33 cellular contexts compared by ENCODE assay signal in the genomic region with DNA sequence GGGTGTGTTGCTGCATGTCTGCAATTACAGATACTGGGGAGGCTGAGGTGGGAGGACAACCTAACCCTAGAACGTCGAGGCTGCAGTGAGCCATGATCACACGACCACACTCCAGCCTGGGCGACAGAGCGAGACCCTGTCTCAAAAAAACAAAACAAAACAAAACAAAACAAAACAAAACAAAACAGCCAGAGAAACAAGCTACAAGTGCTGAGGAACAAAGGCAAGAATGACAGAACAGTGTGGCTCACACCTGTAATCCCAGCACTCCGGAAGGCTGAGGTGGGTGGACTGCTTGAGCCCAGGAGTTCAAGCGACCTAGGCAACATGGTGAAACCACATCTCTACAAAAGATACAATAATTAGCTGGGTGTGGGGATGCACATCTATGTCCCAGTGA. TPM values are rescaled to one million over a fixed set of nuclear protein-coding genes. Genes with fewer than 3 reads are reported as not detected.
DNase-seq lines count a peak whose midpoint lies in the region; ATAC-seq, FAIRE-seq and TF ChIP-seq lines count a peak whose summit lies in the region.
"Had no signal": no experiment of that assay in that cellular context is flagged by ENCODE, and none has a peak within 500 bp of the region (broad histone marks: within the 10 kb centered on the region; RNA-seq: fewer than 3 reads in every experiment).

No MANE protein-coding gene starts in this region.

- no peak overlapping the region for H3K27ac ChIP-seq in HepG2 (ENCODE audit: extremely low read length, insufficient read depth, low read length)
- no peak overlapping the region for H3K27ac ChIP-seq in right lobe of liver
- H3K27ac ChIP-seq: 22Rv1; A549; BLaER1; BLaER1 treated with 17β-estradiol and CSF1 and Interleukin-3, amounts not matched to agents 10 nM and 100 nM; C4-2B had no signal

- no peak overlapping the region for H3K9ac ChIP-seq in HepG2 (ENCODE audit: insufficient read depth, low read depth, low read length)
- H3K9ac ChIP-seq: BLaER1; BLaER1 treated with 17β-estradiol and CSF1 and Interleukin-3, amounts not matched to agents 10 nM and 100 nM had no signal

- H3K79me2 ChIP-seq in HepG2 (ENCODE audit: insufficient read depth, low read length) = no peaks in the 10 kb centered on the region

- in situ Hi-C loops in HepG2 (cut with HindIII; ENCODE audit: extremely low pct_ligation_motif_present, low pct_unique_long_range_greater_than_20kb) = no loop called here

- no peak for TF ChIP-seq EP300 in HepG2 (IDR thresholded peaks at IDR 0.05; ENCODE audit: low read depth in 2 of 2, low read length in 2 of 2)
- no peak for TF ChIP-seq EP300 in HepG2 (CRISPR knock-in tag; IDR thresholded peaks at IDR 0.05; ENCODE audit: borderline replicate concordance)

- no peaks in the 10 kb centered on the region for H3K4me1 ChIP-seq in HepG2 (ENCODE audit: insufficient read depth, low read length)
- H3K4me1 ChIP-seq in right lobe of liver = no peaks in the 10 kb centered on the region
- H3K4me1 ChIP-seq: A549; BE2C; BLaER1; BLaER1 treated with 17β-estradiol and CSF1 and Interleukin-3, amounts not matched to agents 10 nM and 100 nM; Caco-2 had no signal

- peak; percentile 4 for DNase-seq in activated CD8-positive, alpha-beta memory T cell treated with anti-CD3 and anti-CD28 coated beads for 24 hours
- DNase-seq in activated CD8-positive, alpha-beta memory T cell treated with anti-CD3 and anti-CD28 coated beads, Interleukin-2, amount 50 U/mL, for 4 hours = no peak
- no peak for DNase-seq in HepG2 (ENCODE audit: low spot score)
- no peak for DNase-seq in right lobe of liver
- DNase-seq in mesenteric fat pad (ENCODE audit: low spot score) = peak; percentile 28
- DNase-seq in retina = no peak
- DNase-seq: 8988T; ACHN; AML-193; BE2C; C1 segment of cervical spinal cord; Caco-2; Calu3; CD4-positive, alpha-beta memory T cell; CD4-positive, alpha-beta T cell; CD4-positive, CD25-positive, alpha-beta regulatory T cell; CD8-positive, alpha-beta memory T cell; CD8-positive, alpha-beta T cell; COR-L47; DMS 273 treated with DMSO at 0.1 percent for 48 hours; DMS153; DMS53; DMS79; DMS79 treated with DMSO at 0.1 percent for 48 hours; DND-41; EL had no signal

- CTCF ChIA-PET in HepG2 (lab: Yijun Ruan, JAX; ENCODE audit: low intra/inter-chr PET ratio, low total read pairs) = no interaction called here

- 97% methylated on average over 7 of the region's 7 CpGs for WGBS in HepG2 (ENCODE audit: low lambda C conversion rate)
- 95% methylated on average over 6 of the region's 7 CpGs for WGBS in right lobe of liver (ENCODE audit: insufficient coverage, low coverage, low lambda C conversion rate, missing lambda C conversion rate)

- no peak for TF ChIP-seq RAD21 in HepG2 (CRISPR knock-in tag; IDR thresholded peaks at IDR 0.05)

- H3K4me3 ChIP-seq in HepG2 (replicated peaks in 1 of 3; ENCODE audit: insufficient read depth in 1 of 3, low read depth in 2 of 3, low read length in 3 of 3) (no peak overlapping the region), right lobe of liver (no peak overlapping the region)
- H3K4me3 ChIP-seq: A549; BLaER1; BLaER1 treated with 17β-estradiol and CSF1 and Interleukin-3, amounts not matched to agents 10 nM and 100 nM had no signal

- H3K36me3 ChIP-seq in HepG2 (replicated peaks in 1 of 2; ENCODE audit: control insufficient read depth in 1 of 2, insufficient read depth in 2 of 2, low read length in 2 of 2) = peaks cover 2 to 6% of the 10 kb centered on the region in 2 experiments; a peak in 2 of 5 replicates
- no peaks in the 10 kb centered on the region for H3K36me3 ChIP-seq in right lobe of liver
- H3K36me3 ChIP-seq: BE2C had no signal

- FAIRE-seq in HepG2 (lab: Jason Lieb, UNC) = no peak
- FAIRE-seq: A204.1, A549, D721Med had no signal

- POLR2A ChIA-PET in HepG2 (lab: Yijun Ruan, JAX) = no interaction called here

- H3K27me3 ChIP-seq in HepG2 (ENCODE audit: control insufficient read depth in 1 of 2, insufficient read depth in 2 of 2, low read length in 2 of 2) = no peaks in the 10 kb centered on the region
- H3K27me3 ChIP-seq in right lobe of liver = no peaks in the 10 kb centered on the region
- H3K27me3 ChIP-seq: BE2C; BLaER1; BLaER1 treated with 17β-estradiol and CSF1 and Interleukin-3, amounts not matched to agents 10 nM and 100 nM had no signal

- no peak overlapping the region for H3K4me2 ChIP-seq in HepG2 (ENCODE audit: low read depth, low read length)
- H3K4me2 ChIP-seq: A549; BLaER1; BLaER1 treated with 17β-estradiol and CSF1 and Interleukin-3, amounts not matched to agents 10 nM and 100 nM had no signal

- ATAC-seq in HepG2 = no peak; the same call in 2 of the 3 replicates
- no peak for ATAC-seq in right lobe of liver
- ATAC-seq: A549; CD8-positive, alpha-beta T cell had no signal

- intact Hi-C loops in HepG2 (cut with micrococcal nuclease; ENCODE audit: unreplicated experiment) = no loop called here
- intact Hi-C loops in right lobe of liver (cut with DNase I) = no loop called here

- H4K20me1 ChIP-seq in HepG2 (ENCODE audit: insufficient read depth, low read length) = no peaks in the 10 kb centered on the region
- H4K20me1 ChIP-seq: BLaER1; BLaER1 treated with 17β-estradiol and CSF1 and Interleukin-3, amounts not matched to agents 10 nM and 100 nM had no signal

- BruUV-seq in HepG2 (replicated peaks; lab: Mats Ljungman, UMichigan) = no TSS peak

- H3K9me3 ChIP-seq in HepG2 (ENCODE audit: low read length) = peaks cover 8% of the 10 kb centered on the region; the same call in 1 of the 2 replicates
- no peaks in the 10 kb centered on the region for H3K9me3 ChIP-seq in right lobe of liver
- H3K9me3 ChIP-seq: BE2C had no signal

- no peak for TF ChIP-seq CTCF in HepG2 (CRISPR knock-in tag; IDR thresholded peaks at IDR 0.05)
- no peak for TF ChIP-seq CTCF in right lobe of liver (IDR thresholded peaks at IDR 0.05)

- TF ChIP-seq POLR2A in HepG2 (IDR thresholded peaks at IDR 0.05; ENCODE audit: insufficient read depth in 1 of 2, low read depth in 2 of 2, low read length in 2 of 2) (no peak), right lobe of liver (IDR thresholded peaks at IDR 0.05) (no peak)

- H2AFZ ChIP-seq in HepG2 (ENCODE audit: low read length) = no peak overlapping the region

TF ChIP-seq in HepG2, 621 proteins besides CTCF, POLR2A, EP300 and RAD21:
- 0 out of 2 replicates have a peak, but pooled peaks have one; percentile 54 for TF ChIP-seq IKZF1 (IDR thresholded peaks at IDR 0.05)
- no peak for TF ChIP-seq ZNF10 (CRISPR knock-in tag; IDR thresholded peaks at IDR 0.05; ENCODE audit: borderline replicate concordance, low read depth)
- 0 out of 2 replicates have a peak, but pooled peaks have one; percentile 71 for TF ChIP-seq ATM (IDR thresholded peaks at IDR 0.05; ENCODE audit: borderline replicate concordance)

RNA-seq across cellular contexts. Expression of gene SRP54, which starts 38.0 kb away (rescaled TPM):
- total RNA-seq in HepG2 (2016; rRNA removed; fragmentation: Illumina TruSeq; extraction: Trizol) = 207 and 297 TPM in 2 replicates
- 26.1 and 28.6 TPM in 2 replicates for total RNA-seq in HepG2 (2016; cell fraction: cytosol; rRNA removed; fragmentation: Illumina TruSeq; extraction: Trizol; ENCODE audit: low read depth)
- total RNA-seq in HepG2 (2016; cell fraction: insoluble cytoplasmic fraction; rRNA removed; fragmentation: Illumina TruSeq; extraction: Trizol) = 210 and 295 TPM in 2 replicates
- total RNA-seq in HepG2 (2016; cell fraction: membrane; rRNA removed; fragmentation: Illumina TruSeq; extraction: Trizol) = 41.2 and 50.0 TPM in 2 replicates
- total RNA-seq in HepG2 (2016; cell fraction: nucleus; rRNA removed; fragmentation: Illumina TruSeq; extraction: Trizol) = 128 and 142 TPM in 2 replicates
- polyA plus RNA-seq in HepG2 (2011; rRNA removed) = 36.0 and 42.2 TPM in 2 replicates
- polyA plus RNA-seq in HepG2 (2011; cell fraction: cytosol; rRNA removed) = 45.2 and 47.0 TPM in 2 replicates
- 62.5 and 64.9 TPM in 2 replicates for polyA plus RNA-seq in HepG2 (2011; cell fraction: nucleus; rRNA removed)
- 101 and 113 TPM in 2 replicates for polyA plus RNA-seq in HepG2 (2012)
- polyA plus RNA-seq in HepG2 (2016; cell fraction: cytosol; fragmentation: Illumina TruSeq; extraction: Trizol; ENCODE audit: low read depth) = 7.5 and 9.1 TPM in 2 replicates
- polyA plus RNA-seq in HepG2 (2016; cell fraction: insoluble cytoplasmic fraction; fragmentation: Illumina TruSeq; extraction: Trizol; ENCODE audit: low read depth) = 244 and 260 TPM in 2 replicates
- polyA plus RNA-seq in HepG2 (2016; cell fraction: membrane; fragmentation: Illumina TruSeq; extraction: Trizol; ENCODE audit: low read depth) = 15.4 and 17.7 TPM in 2 replicates
- 152 and 167 TPM in 2 replicates for polyA plus RNA-seq in HepG2 (2016; cell fraction: nucleus; fragmentation: Illumina TruSeq; extraction: Trizol; ENCODE audit: insufficient read depth, low read depth)
- 25.4 and 57.6 TPM in 2 replicates for polyA minus RNA-seq in HepG2 (2011; rRNA and poly(A)+ RNA removed; ENCODE audit: low replicate concordance)
- 60.0 and 62.4 TPM in 2 replicates for polyA minus RNA-seq in HepG2 (2011; cell fraction: cytosol; rRNA and poly(A)+ RNA removed)
- polyA minus RNA-seq in HepG2 (2011; cell fraction: nucleus; rRNA and poly(A)+ RNA removed) = 159 TPM in 2 replicates
- 10 to 100 TPM; 35.1 to 46.7 (median 41.0) TPM for total RNA-seq in right lobe of liver
- total RNA-seq in mesenteric fat pad = 38.3 TPM

Comparison
In these comparisons a context has a peak if more than half of its experiments do, and no peak if none do; other contexts are left out.
1. DNase-seq: peak in activated CD8-positive, alpha-beta memory T cell treated with anti-CD3 and anti-CD28 coated beads for 24 hours (single experiment) and mesenteric fat pad (single experiment); none in activated CD8-positive, alpha-beta memory T cell treated with anti-CD3 and anti-CD28 coated beads, Interleukin-2, amount 50 U/mL, for 4 hours (single experiment), HepG2 (single experiment), right lobe of liver (0 of 3) and retina (single experiment).